Comparison of ENCODE assay signal across 22 cellular contexts in genomic region chr17:58020401-58020800, GRCh38. TPM values are rescaled to one million over a fixed set of nuclear protein-coding genes. Genes with fewer than 3 reads are reported as not detected.
DNase-seq lines count a peak whose midpoint lies in the region; ATAC-seq lines count a peak whose summit lies in the region.
"Had no signal": no experiment of that assay in that cellular context is flagged by ENCODE, and none has a peak within 500 bp of the region (broad histone marks: within the 10 kb centered on the region; RNA-seq: fewer than 3 reads in every experiment).

No MANE protein-coding gene starts in this region.

- no peaks in the 10 kb centered on the region for H4K20me1 ChIP-seq in Karpas-422 (ENCODE audit: insufficient read depth, low read depth, low read length)

- ATAC-seq in GM21717 (IDR thresholded peaks at IDR 0.05; ENCODE audit: unreplicated experiment): no peak
- ATAC-seq: GM23338, T-cell had no signal

- DNase-seq in COR-L47 (lab: John Stamatoyannopoulos, UW): peak; percentile 58
- DNase-seq in Karpas-422: no peak
- DNase-seq in NCI-H2227 (lab: John Stamatoyannopoulos, UW; ENCODE audit: unreplicated experiment): peak; percentile 34
- peak; percentile 78 for DNase-seq in NCI-H69 (lab: John Stamatoyannopoulos, UW)
- no peak for DNase-seq in posterior vena cava (ENCODE audit: low spot score)
- no peak for DNase-seq in nucleus accumbens (lab: John Stamatoyannopoulos, UW)
- DNase-seq in RKO (ENCODE audit: low spot score): no peak
- DNase-seq: C1 segment of cervical spinal cord; Caco-2; CD4-positive, alpha-beta memory T cell; H9; KBM-7; MG63; NCI-H187 treated with DMSO at 0.1 percent for 48 hours; NCI-H2171; NCI-H446 treated with DMSO at 0.1 percent for 48 hours; NCI-H82; SHP77; T-cell had no signal

- H3K79me2 ChIP-seq in Karpas-422 (ENCODE audit: low read length): no peaks in the 10 kb centered on the region

- peaks cover 36% of the 10 kb centered on the region for H3K4me1 ChIP-seq in Karpas-422 (ENCODE audit: low read length)

- no peak overlapping the region for H3K4me3 ChIP-seq in Karpas-422 (ENCODE audit: low read length)
- H3K4me3 ChIP-seq: GM23338, MG63 had no signal

- no peaks in the 10 kb centered on the region for H3K27me3 ChIP-seq in Karpas-422 (ENCODE audit: low read length)

- no peak overlapping the region for H3K9ac ChIP-seq in Karpas-422 (ENCODE audit: low read length)

- H2AFZ ChIP-seq in Karpas-422 (ENCODE audit: low read length): no peak overlapping the region

- H3K27ac ChIP-seq in Karpas-422 (ENCODE audit: low read length): no peak overlapping the region
- H3K27ac ChIP-seq: RWPE1 had no signal

- H3K4me2 ChIP-seq in Karpas-422 (ENCODE audit: low read depth, low read length, poor library complexity, severe bottlenecking): peak overlapping the region; percentile 51
- H3K4me2 ChIP-seq: GM23338 had no signal

- H3K9me2 ChIP-seq in Karpas-422 (replicated peaks; ENCODE audit: insufficient read depth, low read length): no peaks in the 10 kb centered on the region

- no peaks in the 10 kb centered on the region for H3K36me3 ChIP-seq in Karpas-422 (ENCODE audit: insufficient read depth, low read length)
- H3K36me3 ChIP-seq: MG63 had no signal

- H3K9me3 ChIP-seq in Karpas-422 (ENCODE audit: low read length): no peaks in the 10 kb centered on the region
- H3K9me3 ChIP-seq: Caco-2, MG63 had no signal

- intact Hi-C loops in posterior vena cava (cut with DNase I): no loop called here

RNA-seq across cellular contexts. Expression of gene SRSF1, which starts 13.4 kb away (rescaled TPM):
- 347 and 387 TPM in 2 replicates for total RNA-seq in Karpas-422 (2014; rRNA removed; shearing (Covaris generic); ENCODE audit: low replicate concordance)
- 100 to 1,000 TPM; 120 to 152 TPM for total RNA-seq in posterior vena cava

RNA-seq across cellular contexts. Expression of gene VEZF1, which starts 32.3 kb away (rescaled TPM):
- total RNA-seq in Karpas-422 (2014; rRNA removed; shearing (Covaris generic); ENCODE audit: low replicate concordance): 32.6 and 53.4 TPM in 2 replicates
- 10 to 100 TPM; 56.1 to 61.8 TPM for total RNA-seq in posterior vena cava

Comparison
In these comparisons a context has a peak if more than half of its experiments do, and no peak if none do; other contexts are left out.
1. DNase-seq: peak in COR-L47 (single experiment), NCI-H2227 (single experiment) and NCI-H69 (single experiment); none in Karpas-422 (single experiment), posterior vena cava (single experiment), nucleus accumbens (0 of 56) and RKO (single experiment).